17 cellular contexts compared by ENCODE assay signal in the genomic region with DNA sequence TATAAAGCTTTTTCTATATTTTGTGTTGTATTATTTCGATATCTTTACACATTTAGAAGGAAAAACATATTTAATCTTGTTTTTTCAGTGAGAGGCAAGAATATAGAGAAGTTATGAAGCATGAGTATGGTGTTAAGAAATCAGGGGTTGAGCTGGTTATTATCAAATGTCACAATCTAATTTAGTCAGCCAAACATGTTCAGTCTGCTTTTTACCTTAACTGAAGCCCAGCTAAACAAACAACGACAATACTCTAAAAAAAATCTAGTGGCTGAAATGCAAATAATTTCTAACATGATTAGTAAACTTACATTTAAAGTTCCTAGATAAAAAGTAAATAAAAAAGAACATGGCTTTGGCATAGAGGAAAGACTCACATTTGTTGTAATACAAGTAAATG.
"Had no signal": no experiment of that assay in that cellular context is flagged by ENCODE, and none has a peak within 500 bp of the region (broad histone marks: within the 10 kb centered on the region; RNA-seq: fewer than 3 reads in every experiment).

No MANE protein-coding gene starts in this region.

- H3K4me3 Mint-ChIP-seq: immature natural killer cell; naive thymus-derived CD8-positive, alpha-beta T cell; stimulated activated naive CD8-positive, alpha-beta T cell treated with anti-CD3 and anti-CD28 coated beads, Interleukin-15, amount 100 ng/mL, for 72 hours; T-helper 17 cell; type B pancreatic cell had no signal

- H3K27ac ChIP-seq: cardiac muscle cell, esophagus squamous epithelium, neutrophil, pancreas had no signal

- H3K9me3 Mint-ChIP-seq: stimulated activated naive CD8-positive, alpha-beta T cell treated with anti-CD3 and anti-CD28 coated beads, Interleukin-15, amount 100 ng/mL, for 72 hours had no signal

- H3K4me3 ChIP-seq: cardiac muscle cell, esophagus squamous epithelium, pancreas, smooth muscle cell had no signal

- H3K27me3 ChIP-seq: cardiac muscle cell, esophagus squamous epithelium, neutrophil, pancreas had no signal

- H3K36me3 ChIP-seq: cardiac muscle cell, esophagus squamous epithelium, neutrophil, pancreas had no signal

- H3K9me3 ChIP-seq: esophagus squamous epithelium, neutrophil, pancreas had no signal

- H3K36me3 Mint-ChIP-seq: activated naive CD4-positive, alpha-beta T cell treated with anti-CD3 and anti-CD28 coated beads, Interleukin-2, amount 50 U/mL, for 72 hours; naive thymus-derived CD8-positive, alpha-beta T cell; type B pancreatic cell had no signal

- H3K27me3 Mint-ChIP-seq: naive thymus-derived CD8-positive, alpha-beta T cell; stimulated activated naive CD8-positive, alpha-beta T cell treated with anti-CD3 and anti-CD28 coated beads, Interleukin-15, amount 100 ng/mL, for 72 hours; T-helper 17 cell; type B pancreatic cell had no signal

- DNase-seq: activated CD4-positive, alpha-beta T cell treated with anti-CD3 and anti-CD28 coated beads, Interleukin-2, amount 50 U/mL, for 4 hours; activated gamma-delta T cell treated with Interleukin-2 at 50 U/mL for 16 hours; dermis blood vessel endothelial cell; effector memory CD4-positive, alpha-beta T cell; esophagus squamous epithelium; immature natural killer cell; mesenchymal stem cell; naive thymus-derived CD8-positive, alpha-beta T cell; pancreas; stimulated activated CD4-positive, alpha-beta T cell treated with anti-CD3 and anti-CD28 coated beads, Interleukin-4, amount 100 ng/mL, for 1 hour; stimulated activated naive CD8-positive, alpha-beta T cell treated with anti-CD3 and anti-CD28 coated beads, Interleukin-15, amount 100 ng/mL, for 72 hours; T-helper 17 cell had no signal

- H3K27ac Mint-ChIP-seq: activated naive CD4-positive, alpha-beta T cell treated with anti-CD3 and anti-CD28 coated beads, Interleukin-2, amount 50 U/mL, for 72 hours; immature natural killer cell; naive thymus-derived CD8-positive, alpha-beta T cell; stimulated activated naive CD8-positive, alpha-beta T cell treated with anti-CD3 and anti-CD28 coated beads, Interleukin-15, amount 100 ng/mL, for 72 hours; T-helper 17 cell; type B pancreatic cell had no signal

- H3K4me1 ChIP-seq: pancreas had no signal

- H3K4me1 Mint-ChIP-seq: immature natural killer cell; naive thymus-derived CD8-positive, alpha-beta T cell; stimulated activated naive CD8-positive, alpha-beta T cell treated with anti-CD3 and anti-CD28 coated beads, Interleukin-15, amount 100 ng/mL, for 72 hours; T-helper 17 cell had no signal

- H3K4me2 ChIP-seq: smooth muscle cell had no signal
